1 cellular context compared by ENCODE assay signal in the genomic region with DNA sequence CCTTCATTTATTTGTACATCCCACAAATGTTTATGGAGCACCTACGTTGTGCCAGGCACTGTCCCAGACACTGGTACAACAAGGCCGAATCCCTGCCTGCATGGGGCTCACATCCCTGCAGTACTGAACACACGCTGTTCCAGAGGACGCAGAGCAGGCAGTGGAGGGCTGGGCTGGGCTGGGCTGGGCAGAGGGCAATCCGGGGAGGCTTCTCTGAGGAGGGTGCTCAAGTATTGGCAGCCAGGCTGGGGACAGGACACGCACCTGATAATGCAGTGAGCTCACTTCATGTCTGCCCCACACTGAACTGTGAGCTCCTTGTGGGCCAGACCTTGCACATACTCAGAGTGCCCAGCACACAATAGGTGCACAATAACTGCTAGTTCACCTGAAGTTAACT.
A peak's percentile ranks its signal among the peaks of the same experiment; 100 is the strongest.
TF ChIP-seq lines count a peak whose summit lies in the region.

No MANE protein-coding gene starts in this region.

TF ChIP-seq in GM12878, 131 proteins besides CTCF, POLR2A, EP300 and RAD21:
- TF ChIP-seq, protein P1, sequence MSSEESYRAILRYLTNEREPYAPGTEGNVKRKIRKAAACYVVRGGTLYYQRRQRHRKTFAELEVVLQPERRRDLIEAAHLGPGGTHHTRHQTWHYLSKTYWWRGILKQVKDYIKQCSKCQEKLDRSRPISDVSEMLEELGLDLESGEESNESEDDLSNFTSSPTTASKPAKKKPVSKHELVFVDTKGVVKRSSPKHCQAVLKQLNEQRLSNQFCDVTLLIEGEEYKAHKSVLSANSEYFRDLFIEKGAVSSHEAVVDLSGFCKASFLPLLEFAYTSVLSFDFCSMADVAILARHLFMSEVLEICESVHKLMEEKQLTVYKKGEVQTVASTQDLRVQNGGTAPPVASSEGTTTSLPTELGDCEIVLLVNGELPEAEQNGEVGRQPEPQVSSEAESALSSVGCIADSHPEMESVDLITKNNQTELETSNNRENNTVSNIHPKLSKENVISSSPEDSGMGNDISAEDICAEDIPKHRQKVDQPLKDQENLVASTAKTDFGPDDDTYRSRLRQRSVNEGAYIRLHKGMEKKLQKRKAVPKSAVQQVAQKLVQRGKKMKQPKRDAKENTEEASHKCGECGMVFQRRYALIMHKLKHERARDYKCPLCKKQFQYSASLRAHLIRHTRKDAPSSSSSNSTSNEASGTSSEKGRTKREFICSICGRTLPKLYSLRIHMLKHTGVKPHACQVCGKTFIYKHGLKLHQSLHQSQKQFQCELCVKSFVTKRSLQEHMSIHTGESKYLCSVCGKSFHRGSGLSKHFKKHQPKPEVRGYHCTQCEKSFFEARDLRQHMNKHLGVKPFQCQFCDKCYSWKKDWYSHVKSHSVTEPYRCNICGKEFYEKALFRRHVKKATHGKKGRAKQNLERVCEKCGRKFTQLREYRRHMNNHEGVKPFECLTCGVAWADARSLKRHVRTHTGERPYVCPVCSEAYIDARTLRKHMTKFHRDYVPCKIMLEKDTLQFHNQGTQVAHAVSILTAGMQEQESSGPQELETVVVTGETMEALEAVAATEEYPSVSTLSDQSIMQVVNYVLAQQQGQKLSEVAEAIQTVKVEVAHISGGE (CRISPR knock-in tag; IDR thresholded peaks at IDR 0.05): no peak
- TF ChIP-seq, protein P2, sequence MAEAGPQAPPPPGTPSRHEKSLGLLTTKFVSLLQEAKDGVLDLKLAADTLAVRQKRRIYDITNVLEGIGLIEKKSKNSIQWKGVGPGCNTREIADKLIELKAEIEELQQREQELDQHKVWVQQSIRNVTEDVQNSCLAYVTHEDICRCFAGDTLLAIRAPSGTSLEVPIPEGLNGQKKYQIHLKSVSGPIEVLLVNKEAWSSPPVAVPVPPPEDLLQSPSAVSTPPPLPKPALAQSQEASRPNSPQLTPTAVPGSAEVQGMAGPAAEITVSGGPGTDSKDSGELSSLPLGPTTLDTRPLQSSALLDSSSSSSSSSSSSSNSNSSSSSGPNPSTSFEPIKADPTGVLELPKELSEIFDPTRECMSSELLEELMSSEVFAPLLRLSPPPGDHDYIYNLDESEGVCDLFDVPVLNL (IDR thresholded peaks at IDR 0.05; ENCODE audit: low read depth, low read length): no peak
- peak; percentile 22; the same call in 1 of the 2 replicates for TF ChIP-seq POLR2AphosphoS2 (IDR thresholded peaks at IDR 0.05; ENCODE audit: low read depth, low read length)
- TF ChIP-seq SMAD5 (IDR thresholded peaks at IDR 0.05; ENCODE audit: low read depth): no peak
- no peak for TF ChIP-seq SUPT20H (IDR thresholded peaks at IDR 0.05; ENCODE audit: borderline replicate concordance, control insufficient read depth, low read depth, low read length)
- TF ChIP-seq POLR2AphosphoS5 (IDR thresholded peaks at IDR 0.05; ENCODE audit: low read length): 0 out of 2 replicates have a peak, but pooled peaks have one; percentile 24
- TF ChIP-seq, protein P3, sequence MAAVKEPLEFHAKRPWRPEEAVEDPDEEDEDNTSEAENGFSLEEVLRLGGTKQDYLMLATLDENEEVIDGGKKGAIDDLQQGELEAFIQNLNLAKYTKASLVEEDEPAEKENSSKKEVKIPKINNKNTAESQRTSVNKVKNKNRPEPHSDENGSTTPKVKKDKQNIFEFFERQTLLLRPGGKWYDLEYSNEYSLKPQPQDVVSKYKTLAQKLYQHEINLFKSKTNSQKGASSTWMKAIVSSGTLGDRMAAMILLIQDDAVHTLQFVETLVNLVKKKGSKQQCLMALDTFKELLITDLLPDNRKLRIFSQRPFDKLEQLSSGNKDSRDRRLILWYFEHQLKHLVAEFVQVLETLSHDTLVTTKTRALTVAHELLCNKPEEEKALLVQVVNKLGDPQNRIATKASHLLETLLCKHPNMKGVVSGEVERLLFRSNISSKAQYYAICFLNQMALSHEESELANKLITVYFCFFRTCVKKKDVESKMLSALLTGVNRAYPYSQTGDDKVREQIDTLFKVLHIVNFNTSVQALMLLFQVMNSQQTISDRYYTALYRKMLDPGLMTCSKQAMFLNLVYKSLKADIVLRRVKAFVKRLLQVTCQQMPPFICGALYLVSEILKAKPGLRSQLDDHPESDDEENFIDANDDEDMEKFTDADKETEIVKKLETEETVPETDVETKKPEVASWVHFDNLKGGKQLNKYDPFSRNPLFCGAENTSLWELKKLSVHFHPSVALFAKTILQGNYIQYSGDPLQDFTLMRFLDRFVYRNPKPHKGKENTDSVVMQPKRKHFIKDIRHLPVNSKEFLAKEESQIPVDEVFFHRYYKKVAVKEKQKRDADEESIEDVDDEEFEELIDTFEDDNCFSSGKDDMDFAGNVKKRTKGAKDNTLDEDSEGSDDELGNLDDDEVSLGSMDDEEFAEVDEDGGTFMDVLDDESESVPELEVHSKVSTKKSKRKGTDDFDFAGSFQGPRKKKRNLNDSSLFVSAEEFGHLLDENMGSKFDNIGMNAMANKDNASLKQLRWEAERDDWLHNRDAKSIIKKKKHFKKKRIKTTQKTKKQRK (IDR thresholded peaks at IDR 0.05; ENCODE audit: low read depth, low read length): no peak
- TF ChIP-seq, protein P4, sequence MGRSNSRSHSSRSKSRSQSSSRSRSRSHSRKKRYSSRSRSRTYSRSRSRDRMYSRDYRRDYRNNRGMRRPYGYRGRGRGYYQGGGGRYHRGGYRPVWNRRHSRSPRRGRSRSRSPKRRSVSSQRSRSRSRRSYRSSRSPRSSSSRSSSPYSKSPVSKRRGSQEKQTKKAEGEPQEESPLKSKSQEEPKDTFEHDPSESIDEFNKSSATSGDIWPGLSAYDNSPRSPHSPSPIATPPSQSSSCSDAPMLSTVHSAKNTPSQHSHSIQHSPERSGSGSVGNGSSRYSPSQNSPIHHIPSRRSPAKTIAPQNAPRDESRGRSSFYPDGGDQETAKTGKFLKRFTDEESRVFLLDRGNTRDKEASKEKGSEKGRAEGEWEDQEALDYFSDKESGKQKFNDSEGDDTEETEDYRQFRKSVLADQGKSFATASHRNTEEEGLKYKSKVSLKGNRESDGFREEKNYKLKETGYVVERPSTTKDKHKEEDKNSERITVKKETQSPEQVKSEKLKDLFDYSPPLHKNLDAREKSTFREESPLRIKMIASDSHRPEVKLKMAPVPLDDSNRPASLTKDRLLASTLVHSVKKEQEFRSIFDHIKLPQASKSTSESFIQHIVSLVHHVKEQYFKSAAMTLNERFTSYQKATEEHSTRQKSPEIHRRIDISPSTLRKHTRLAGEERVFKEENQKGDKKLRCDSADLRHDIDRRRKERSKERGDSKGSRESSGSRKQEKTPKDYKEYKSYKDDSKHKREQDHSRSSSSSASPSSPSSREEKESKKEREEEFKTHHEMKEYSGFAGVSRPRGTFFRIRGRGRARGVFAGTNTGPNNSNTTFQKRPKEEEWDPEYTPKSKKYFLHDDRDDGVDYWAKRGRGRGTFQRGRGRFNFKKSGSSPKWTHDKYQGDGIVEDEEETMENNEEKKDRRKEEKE (IDR thresholded peaks at IDR 0.05): no peak
- no peak for TF ChIP-seq SMC3 (IDR thresholded peaks at IDR 0.05; ENCODE audit: borderline replicate concordance, low read length)
- no peak for TF ChIP-seq SIX5 (IDR thresholded peaks at IDR 0.05; ENCODE audit: low read depth, low read length, severe bottlenecking)
- TF ChIP-seq, protein P5, sequence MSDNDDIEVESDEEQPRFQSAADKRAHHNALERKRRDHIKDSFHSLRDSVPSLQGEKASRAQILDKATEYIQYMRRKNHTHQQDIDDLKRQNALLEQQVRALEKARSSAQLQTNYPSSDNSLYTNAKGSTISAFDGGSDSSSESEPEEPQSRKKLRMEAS (IDR thresholded peaks at IDR 0.05; ENCODE audit: low read depth, low read length): no peak
- no peak for TF ChIP-seq CEBPB (IDR thresholded peaks at IDR 0.05; ENCODE audit: borderline replicate concordance in 1 of 2, low read depth in 2 of 2, low read length in 2 of 2)
